ENCODE assay signal across 13 cellular contexts in the genomic region with DNA sequence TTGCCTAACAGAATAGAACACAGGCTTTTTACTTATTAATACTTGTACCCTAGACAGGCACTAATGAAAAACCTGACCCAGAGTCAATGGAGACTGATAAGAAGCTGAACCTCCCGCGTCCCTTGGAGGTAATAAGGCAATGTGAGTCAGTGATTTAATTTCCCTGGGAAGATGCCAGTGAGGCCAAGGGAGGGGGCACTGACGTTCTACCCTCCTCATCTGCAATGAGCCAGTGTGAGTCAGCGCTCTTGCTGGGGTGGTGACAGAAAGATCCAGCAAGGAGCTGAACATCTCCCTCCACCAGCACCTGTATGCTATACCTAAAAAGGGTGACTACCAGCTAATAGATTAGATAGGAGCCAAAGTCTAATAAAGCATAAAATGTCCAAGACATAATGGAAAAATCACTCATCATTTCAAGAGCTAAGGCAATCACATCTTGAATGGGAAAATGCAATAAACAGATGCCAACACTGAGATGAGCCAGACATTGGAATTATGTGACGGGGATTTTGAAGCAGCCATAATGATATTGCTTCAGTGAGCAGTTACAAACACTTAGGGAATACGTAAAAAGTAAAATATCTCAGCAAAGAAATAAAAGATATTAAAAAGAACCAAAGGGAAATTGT.
A peak's percentile ranks its signal among the peaks of the same experiment; 100 is the strongest.
DNase-seq lines count a peak whose midpoint lies in the region; FAIRE-seq and TF ChIP-seq lines count a peak whose summit lies in the region.
"Had no signal": no experiment of that assay in that cellular context is flagged by ENCODE, and none has a peak within 500 bp of the region (broad histone marks: within the 10 kb centered on the region; RNA-seq: fewer than 3 reads in every experiment).

No MANE protein-coding gene starts in this region.

- no peak overlapping the region for H3K27ac ChIP-seq in thyroid gland

- H3K36me3 ChIP-seq in thyroid gland: no peaks in the 10 kb centered on the region

- no peak overlapping the region for H3K4me3 ChIP-seq in fibroblast of pulmonary artery (replicated peaks; ENCODE audit: low read depth, low read length)
- H3K4me3 ChIP-seq in thyroid gland (replicated peaks in 1 of 3): no peak overlapping the region

- FAIRE-seq in D721Med (lab: Jason Lieb, UNC): peak; percentile 51
- FAIRE-seq: endometrium had no signal

- intact Hi-C loops in posterior vena cava (cut with DNase I): no loop called here
- intact Hi-C loops in thyroid gland (cut with DNase I): no loop called here

- H3K4me1 ChIP-seq in thyroid gland: no peaks in the 10 kb centered on the region

- no peaks in the 10 kb centered on the region for H3K27me3 ChIP-seq in thyroid gland

- no peaks in the 10 kb centered on the region for H3K9me3 ChIP-seq in thyroid gland

- DNase-seq in D721Med (ENCODE audit: insufficient read length, low spot score): no peak
- DNase-seq in RPMI7951 (ENCODE audit: low read depth): peak; percentile 89
- DNase-seq in fibroblast of pulmonary artery (ENCODE audit: low read depth): peak; percentile 83
- peak; percentile 87 for DNase-seq in posterior vena cava (ENCODE audit: low spot score)
- no peak for DNase-seq in CD1c-positive myeloid dendritic cell (ENCODE audit: extremely low spot score)
- DNase-seq in thyroid gland: no peak
- no peak for DNase-seq in D341Med (ENCODE audit: low spot score)
- DNase-seq in NCI-H1694 (lab: John Stamatoyannopoulos, UW): no peak
- DNase-seq: activated effector memory CD4-positive, alpha-beta T cell treated with Interleukin-2 at 50 U/mL for 16 hours; DMS153; KG1; NCI-H82 had no signal

- WGBS in thyroid gland, 2 donors: 74 to 90% methylated on average over 6 of the region's 6 CpGs

- TF ChIP-seq CTCF in D721Med (IDR thresholded peaks at IDR 0.05; ENCODE audit: insufficient read depth, missing control alignments) (no peak), fibroblast of pulmonary artery (IDR thresholded peaks at IDR 0.05; ENCODE audit: low read length, missing control alignments) (no peak), thyroid gland (IDR thresholded peaks at IDR 0.05) (no peak)

- TF ChIP-seq POLR2A in thyroid gland (IDR thresholded peaks at IDR 0.05): no peak

Comparison
In these comparisons a context has a peak if more than half of its experiments do, and no peak if none do; other contexts are left out.
1. DNase-seq: peak in RPMI7951 (single experiment), fibroblast of pulmonary artery (single experiment) and posterior vena cava (single experiment); none in D721Med (single experiment), CD1c-positive myeloid dendritic cell (single experiment), thyroid gland (0 of 2), D341Med (single experiment) and NCI-H1694 (single experiment).